ENCODE assay signal across 28 cellular contexts in the genomic region with DNA sequence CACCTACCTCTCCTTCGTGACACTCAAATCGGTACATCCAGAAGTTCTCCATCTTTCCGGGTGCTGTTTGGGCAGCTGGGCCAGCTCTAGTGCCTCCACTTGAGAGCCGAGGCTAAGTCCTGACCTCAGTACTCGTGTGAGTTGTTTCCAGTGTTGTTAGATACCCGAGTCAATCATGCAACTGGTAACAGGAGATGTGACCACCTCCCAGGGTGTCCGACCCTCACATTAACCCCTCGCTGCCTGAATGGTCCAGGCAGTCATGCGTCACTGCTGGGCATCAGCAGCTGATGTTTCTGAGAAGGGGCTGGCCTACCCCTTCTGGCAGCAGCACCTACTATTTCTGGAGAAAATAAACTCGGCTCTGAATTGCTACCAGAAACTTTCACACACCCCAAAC.
DNase-seq lines count a peak whose midpoint lies in the region; ATAC-seq, FAIRE-seq and TF ChIP-seq lines count a peak whose summit lies in the region.
"Had no signal": no experiment of that assay in that cellular context is flagged by ENCODE, and none has a peak within 500 bp of the region (broad histone marks: within the 10 kb centered on the region; RNA-seq: fewer than 3 reads in every experiment).

No MANE protein-coding gene starts in this region.

- CTCF ChIA-PET in T-cell (lab: Charles Lee), result no interaction called here
- CTCF ChIA-PET in activated CD8-positive, alpha-beta memory T cell treated with anti-CD3 and anti-CD28 coated beads, Interleukin-2, amount 10 ng/mL, durations not matched to agents 7 days and 5 days (lab: Charles Lee), result no interaction called here

- TF ChIP-seq CTCF in bronchial epithelial cell (IDR thresholded peaks at IDR 0.05; ENCODE audit: insufficient read depth, low read length, severe bottlenecking) (no peak), nephron progenitor cell (IDR thresholded peaks at IDR 0.05) (no peak), left lung (IDR thresholded peaks at IDR 0.05) (no peak)

- H3K4me1 Mint-ChIP-seq in nephron progenitor cell, result peaks cover 54% of the 10 kb centered on the region
- no peaks in the 10 kb centered on the region for H3K4me1 Mint-ChIP-seq in T-cell
- H3K4me1 Mint-ChIP-seq in activated CD8-positive, alpha-beta memory T cell treated with anti-CD3 and anti-CD28 coated beads, Interleukin-2, amount 10 ng/mL, durations not matched to agents 7 days and 5 days, result peaks cover 2% of the 10 kb centered on the region

- H3K4me1 ChIP-seq in left lung, result no peaks in the 10 kb centered on the region

- intact Hi-C loops in left lung (cut with DNase I), result no loop called here

- H3K27me3 ChIP-seq in bronchial epithelial cell (ENCODE audit: control insufficient read depth, insufficient read depth, low read length) (no peaks in the 10 kb centered on the region), left lung (no peaks in the 10 kb centered on the region)
- H3K27me3 ChIP-seq: MG63 had no signal

- FAIRE-seq in bronchial epithelial cell (lab: Jason Lieb, UNC), result peak; percentile 79
- FAIRE-seq: G401.6, GM12892, HepG2, K562, RCC 7860 had no signal

- H3K36me3 Mint-ChIP-seq in nephron progenitor cell (ENCODE audit: low read depth) (no peaks in the 10 kb centered on the region), T-cell (no peaks in the 10 kb centered on the region)
- H3K36me3 Mint-ChIP-seq in activated CD8-positive, alpha-beta memory T cell treated with anti-CD3 and anti-CD28 coated beads, Interleukin-2, amount 10 ng/mL, durations not matched to agents 7 days and 5 days, result no peaks in the 10 kb centered on the region
- H3K36me3 Mint-ChIP-seq: CD8-positive, alpha-beta T cell had no signal

- H3K4me3 ChIP-seq in bronchial epithelial cell (ENCODE audit: low read depth, low read length) (no peak overlapping the region), left lung (no peak overlapping the region)
- H3K4me3 ChIP-seq: GM23338, K562, MG63 had no signal

- H3K27ac ChIP-seq in left lung, result no peak overlapping the region
- H3K27ac ChIP-seq: 22Rv1, HL-60 had no signal

- H3K36me3 ChIP-seq in bronchial epithelial cell (ENCODE audit: control insufficient read depth, insufficient read depth, low read length) (no peaks in the 10 kb centered on the region), left lung (no peaks in the 10 kb centered on the region)
- H3K36me3 ChIP-seq: MG63 had no signal

- H3K27ac Mint-ChIP-seq in nephron progenitor cell (peak overlapping the region; percentile 79), T-cell (no peak overlapping the region)
- no peak overlapping the region for H3K27ac Mint-ChIP-seq in activated CD8-positive, alpha-beta memory T cell treated with anti-CD3 and anti-CD28 coated beads, Interleukin-2, amount 10 ng/mL, durations not matched to agents 7 days and 5 days
- H3K27ac Mint-ChIP-seq: CD8-positive, alpha-beta T cell; GM23338 had no signal

- H3K9me3 Mint-ChIP-seq in nephron progenitor cell (no peaks in the 10 kb centered on the region), T-cell (peaks cover 0 to 3% (median 0%) of the 10 kb centered on the region in 3 donors)
- H3K9me3 Mint-ChIP-seq in activated CD8-positive, alpha-beta memory T cell treated with anti-CD3 and anti-CD28 coated beads, Interleukin-2, amount 10 ng/mL, durations not matched to agents 7 days and 5 days (ENCODE audit: low read depth), result no peaks in the 10 kb centered on the region
- H3K9me3 Mint-ChIP-seq: CD8-positive, alpha-beta T cell; GM23338 had no signal

- no peak for ATAC-seq in T-cell (replicated peaks in 1 of 4)
- ATAC-seq in left lung, result no peak
- ATAC-seq in HG03442 (IDR thresholded peaks at IDR 0.05; ENCODE audit: unreplicated experiment), result no peak
- ATAC-seq in activated CD8-positive, alpha-beta memory T cell treated with anti-CD3 and anti-CD28 coated beads, Interleukin-2, amount 10 ng/mL, durations not matched to agents 7 days and 5 days, result no peak
- ATAC-seq: CD8-positive, alpha-beta T cell; GM23338; HepG2; K562 had no signal

- POLR2A ChIA-PET in T-cell (lab: Charles Lee), result no interaction called here

- no peaks in the 10 kb centered on the region for H3K9me3 ChIP-seq in left lung
- H3K9me3 ChIP-seq: MG63 had no signal

- DNase-seq in NCI-H748 (lab: John Stamatoyannopoulos, UW; ENCODE audit: unreplicated experiment) (peak; percentile 13), NCI-H748 treated with DMSO at 0.1 percent for 48 hours (lab: John Stamatoyannopoulos, UW) (no peak), bronchial epithelial cell (ENCODE audit: low read depth) (no peak), nephron progenitor cell (peak; percentile 48), T-cell (no peak), left lung (no peak)
- no peak for DNase-seq in activated CD8-positive, alpha-beta memory T cell treated with anti-CD3 and anti-CD28 coated beads, Interleukin-2, amount 10 ng/mL, durations not matched to agents 7 days and 5 days
- DNase-seq: ACHN; C1 segment of cervical spinal cord; Calu3; CD8-positive, alpha-beta T cell; DMS153; MG63; NCI-H1048; NCI-H1417 treated with DMSO at 0.1 percent for 48 hours; NCI-H187; NCI-H446; NCI-H774; OCI-M1 had no signal

- H3K4me3 Mint-ChIP-seq in nephron progenitor cell (no peak overlapping the region), T-cell (no peak overlapping the region)
- no peak overlapping the region for H3K4me3 Mint-ChIP-seq in activated CD8-positive, alpha-beta memory T cell treated with anti-CD3 and anti-CD28 coated beads, Interleukin-2, amount 10 ng/mL, durations not matched to agents 7 days and 5 days
- H3K4me3 Mint-ChIP-seq: CD8-positive, alpha-beta T cell; GM23338 had no signal

- peaks cover 7% of the 10 kb centered on the region for H3K27me3 Mint-ChIP-seq in nephron progenitor cell (ENCODE audit: low read depth, poor library complexity)
- no peaks in the 10 kb centered on the region for H3K27me3 Mint-ChIP-seq in T-cell
- peaks cover 1% of the 10 kb centered on the region for H3K27me3 Mint-ChIP-seq in activated CD8-positive, alpha-beta memory T cell treated with anti-CD3 and anti-CD28 coated beads, Interleukin-2, amount 10 ng/mL, durations not matched to agents 7 days and 5 days

Comparison
In these comparisons a context has a peak if more than half of its experiments do, and no peak if none do; other contexts are left out.
1. DNase-seq: peak in NCI-H748 (single experiment) and nephron progenitor cell (single experiment); none in NCI-H748 treated with DMSO at 0.1 percent for 48 hours (single experiment), bronchial epithelial cell (single experiment), T-cell (0 of 34), left lung (0 of 2) and activated CD8-positive, alpha-beta memory T cell treated with anti-CD3 and anti-CD28 coated beads, Interleukin-2, amount 10 ng/mL, durations not matched to agents 7 days and 5 days (single experiment).